Comparison of ENCODE assay signal across 8 cellular contexts in the genomic region with DNA sequence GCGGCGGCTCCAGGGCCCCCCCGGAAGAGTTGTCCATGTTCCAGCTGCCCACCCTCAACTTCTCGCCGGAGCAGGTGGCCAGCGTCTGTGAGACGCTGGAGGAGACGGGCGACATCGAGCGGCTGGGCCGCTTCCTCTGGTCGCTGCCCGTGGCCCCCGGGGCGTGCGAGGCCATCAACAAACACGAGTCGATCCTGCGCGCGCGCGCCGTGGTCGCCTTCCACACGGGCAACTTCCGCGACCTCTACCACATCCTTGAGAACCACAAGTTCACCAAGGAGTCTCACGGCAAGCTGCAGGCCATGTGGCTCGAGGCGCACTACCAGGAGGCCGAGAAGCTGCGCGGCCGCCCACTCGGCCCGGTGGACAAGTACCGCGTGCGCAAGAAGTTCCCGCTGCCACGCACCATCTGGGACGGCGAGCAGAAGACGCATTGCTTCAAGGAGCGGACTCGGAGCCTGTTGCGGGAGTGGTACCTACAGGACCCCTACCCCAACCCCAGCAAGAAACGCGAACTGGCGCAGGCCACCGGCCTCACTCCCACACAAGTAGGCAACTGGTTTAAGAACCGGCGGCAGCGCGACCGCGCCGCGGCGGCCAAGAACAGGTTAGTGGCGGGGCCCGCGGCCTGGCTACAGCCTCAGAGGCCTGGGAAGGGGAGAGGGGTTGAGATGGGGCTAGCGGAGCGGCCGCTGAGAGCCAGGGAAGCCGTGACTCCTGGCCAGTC. TPM values are rescaled to one million over a fixed set of nuclear protein-coding genes. Genes with fewer than 3 reads are reported as not detected.
DNase-seq lines count a peak whose midpoint lies in the region; ATAC-seq, FAIRE-seq and TF ChIP-seq lines count a peak whose summit lies in the region.

No MANE protein-coding gene starts in this region.

- TF ChIP-seq RAD21 in H1 (IDR thresholded peaks at IDR 0.05 in 1 of 2, conservative IDR thresholded peaks at IDR 0.05 in 1 of 2; ENCODE audit: low read depth in 2 of 2, low read length in 2 of 2): no peak

- no peaks in the 10 kb centered on the region for H3K9me2 ChIP-seq in PC-3 (replicated peaks; ENCODE audit: low read length)

- H3K9me3 ChIP-seq in PC-3 (ENCODE audit: low read length) (no peaks in the 10 kb centered on the region), H1 (ENCODE audit: insufficient read depth in 2 of 2, low read depth in 1 of 2, low read length in 1 of 2) (no peaks in the 10 kb centered on the region)

- H2BK120ac ChIP-seq in H1 (replicated peaks; ENCODE audit: low read depth, low read length): no peak overlapping the region

- H2BK20ac ChIP-seq in H1 (ENCODE audit: low read length): peak overlapping the region; percentile 66; the same call in 1 of the 2 replicates

- TF ChIP-seq CTCF in PC-3 (conservative IDR thresholded peaks at IDR 0.05; ENCODE audit: low read depth, low read length) (no peak), H1 (IDR thresholded peaks at IDR 0.05; ENCODE audit: control extremely low read depth in 1 of 3, insufficient read depth in 1 of 3, low read depth in 1 of 3, low read length in 3 of 3) (no peak), retinal pigment epithelial cell (conservative IDR thresholded peaks at IDR 0.05; ENCODE audit: low read depth, low read length) (no peak)

- H3K14ac ChIP-seq in H1 (ENCODE audit: insufficient read length): no peak overlapping the region

- peak overlapping the region; percentile 87 for H3K18ac ChIP-seq in H1 (ENCODE audit: extremely low read depth, low read length)

- H4K20me1 ChIP-seq in PC-3 (ENCODE audit: low read length) (no peaks in the 10 kb centered on the region), H1 (replicated peaks in 1 of 2; ENCODE audit: control insufficient read depth in 1 of 2, insufficient read depth in 2 of 2, low read length in 2 of 2) (peaks cover 2 to 6% of the 10 kb centered on the region in 2 experiments)

- H3K36me3 ChIP-seq in PC-3 (ENCODE audit: low read depth, low read length) (no peaks in the 10 kb centered on the region), H1 (ENCODE audit: control insufficient read depth in 2 of 4, insufficient read depth in 4 of 4, low read length in 3 of 4) (peaks cover 0 to 6% (median 0%) of the 10 kb centered on the region in 4 experiments; a peak in 2 of 8 replicates)

- no peak overlapping the region for H3K27ac ChIP-seq in PC-3 (ENCODE audit: low read length)
- H3K27ac ChIP-seq in H1 (ENCODE audit: low read depth, low read length): no peak overlapping the region

- no peaks in the 10 kb centered on the region for H3K79me2 ChIP-seq in PC-3 (ENCODE audit: low read length)
- no peaks in the 10 kb centered on the region for H3K79me2 ChIP-seq in H1 (ENCODE audit: control insufficient read depth in 1 of 2, insufficient read depth in 2 of 2, low read length in 2 of 2)

- H3K56ac ChIP-seq in H1 (replicated peaks; ENCODE audit: insufficient read length, low read depth, low read length): no peak overlapping the region

- no peak for TF ChIP-seq EP300 in H1 (IDR thresholded peaks at IDR 0.05; ENCODE audit: borderline replicate concordance in 1 of 2, low read depth in 2 of 2, low read length in 2 of 2)

- FAIRE-seq in GM12891 (lab: Jason Lieb, UNC) (peak; percentile 50), H1 (lab: Jason Lieb, UNC) (no peak)

- peak overlapping the region; percentile 9 for H4K5ac ChIP-seq in H1 (ENCODE audit: insufficient read length, low read depth, low read length)

- peak overlapping the region; percentile 58 for H4K8ac ChIP-seq in H1 (ENCODE audit: extremely low read depth, insufficient read depth, low read length)

- POLR2A ChIA-PET in PC-3 (lab: Charles Lee; ENCODE audit: unreplicated experiment) (no interaction called here), H1 (lab: Charles Lee; ENCODE audit: partially characterized antibody) (interaction anchor here (0.7 to 2.6 kb wide), 2 partner anchors 9 to 13 kb away, joined by 3 to 9 read pairs; no protein-coding TSS in a partner anchor)

- no peak overlapping the region for H3K23ac ChIP-seq in H1 (ENCODE audit: insufficient read length)

- CTCF ChIA-PET in PC-3 (lab: Charles Lee) (no interaction called here), H1 (lab: Charles Lee; ENCODE audit: partially characterized antibody) (interaction anchor here (1.9 kb wide), 1 partner anchor 12 kb away, joined by 4 read pairs; no protein-coding TSS in a partner anchor)

- WGBS in H1 (ENCODE audit: extremely low coverage in 1 of 2, insufficient coverage in 1 of 2, insufficient read length in 1 of 2, insufficient replicate concordance in 2 of 2, low coverage in 1 of 2, low lambda C conversion rate in 2 of 2, missing lambda C conversion rate in 1 of 2), 2 experiments: 3% methylated on average over 63 of the region's 69 CpGs; no CpG with 5 or more reads in 1 of the 2 experiments

- intact Hi-C loops in PC-3 (cut with micrococcal nuclease): no loop called here

- peak overlapping the region; percentile 94 for H2BK12ac ChIP-seq in H1 (ENCODE audit: low read depth, low read length)

- H2BK15ac ChIP-seq in H1 (ENCODE audit: low read length): peak overlapping the region; percentile 97

- H3F3A ChIP-seq in PC-3 (ENCODE audit: low read length, unreplicated experiment): no peaks in the 10 kb centered on the region

- H2BK5ac ChIP-seq in H1 (ENCODE audit: low read depth, low read length): peak overlapping the region; percentile 78; the same call in 1 of the 2 replicates

- peak overlapping the region; percentile 40 for H3K4ac ChIP-seq in H1 (replicated peaks; ENCODE audit: insufficient read length, low read depth, low read length)

- H2AFZ ChIP-seq in PC-3 (ENCODE audit: low read length) (no peak overlapping the region), H1 (ENCODE audit: low read length) (no peak overlapping the region)

- no peaks in the 10 kb centered on the region for H3K27me3 ChIP-seq in PC-3 (ENCODE audit: low read length)
- peaks cover 65 to 99% (median 90%) of the 10 kb centered on the region in 4 experiments for H3K27me3 ChIP-seq in H1 (replicated peaks in 1 of 4; ENCODE audit: control insufficient read depth in 3 of 4, extremely low read depth in 1 of 4, insufficient read depth in 3 of 4, low read length in 3 of 4)

- H3K4me1 ChIP-seq in PC-3 (ENCODE audit: insufficient read depth, low read length): peaks cover 3% of the 10 kb centered on the region
- peaks cover 6 to 69% (median 48%) of the 10 kb centered on the region in 4 experiments for H3K4me1 ChIP-seq in H1 (replicated peaks in 1 of 4; ENCODE audit: control insufficient read depth in 3 of 4, insufficient read depth in 4 of 4, low read length in 3 of 4)

- no TSS peak for BruUV-seq in PC-3 (replicated peaks; lab: Mats Ljungman, UMichigan)

- peak overlapping the region; percentile 91; the same call in 1 of the 2 replicates for H3K4me2 ChIP-seq in PC-3 (ENCODE audit: low read length)
- peak overlapping the region; percentile 78 to 89 for H3K4me2 ChIP-seq in H1 (ENCODE audit: insufficient read depth in 1 of 2, low read depth in 2 of 2, low read length in 2 of 2)

- TF ChIP-seq POLR2A in GM12891 (IDR thresholded peaks at IDR 0.05; ENCODE audit: low read depth, low read length) (no peak), H1 (IDR thresholded peaks at IDR 0.05; ENCODE audit: control extremely low read depth in 1 of 2, low read depth in 2 of 2, low read length in 2 of 2) (no peak)

- H2AK5ac ChIP-seq in H1 (ENCODE audit: low read depth, low read length): peak overlapping the region; percentile 66; the same call in 1 of the 2 replicates

- H3K9ac ChIP-seq in PC-3 (ENCODE audit: low read length): no peak overlapping the region
- peak overlapping the region in 1 of 4 experiments; percentile 2; a peak in 3 of 7 replicates for H3K9ac ChIP-seq in H1 (replicated peaks in 1 of 4; ENCODE audit: extremely low read depth in 1 of 4, low read depth in 3 of 4, low read length in 3 of 4)

- no peaks in the 10 kb centered on the region for H3K79me1 ChIP-seq in H1 (ENCODE audit: low read depth, low read length)

- ATAC-seq in PC-3 (no peak), HG02588 (IDR thresholded peaks at IDR 0.05; ENCODE audit: unreplicated experiment) (no peak), GM21447 (IDR thresholded peaks at IDR 0.05; ENCODE audit: unreplicated experiment) (no peak), GM19463 (IDR thresholded peaks at IDR 0.05; ENCODE audit: unreplicated experiment) (no peak)

- H3K4me3 ChIP-seq in PC-3 (ENCODE audit: low read length): peak overlapping the region; percentile 89; the same call in 1 of the 2 replicates
- peak overlapping the region; percentile 39 to 58 (median 48); a peak in 6 of 8 replicates for H3K4me3 ChIP-seq in H1 (ENCODE audit: extremely low read depth in 1 of 4, insufficient read depth in 2 of 4, low read depth in 3 of 4, low read length in 4 of 4)
- peak overlapping the region; percentile 100 for H3K4me3 ChIP-seq in retinal pigment epithelial cell (ENCODE audit: low read length)

- peaks cover 12% of the 10 kb centered on the region for H3K23me2 ChIP-seq in H1 (ENCODE audit: low read depth, low read length)

- peak overlapping the region; percentile 19 for H4K91ac ChIP-seq in H1 (replicated peaks; ENCODE audit: insufficient read length, low read length)

- DNase-seq in GM12891 (ENCODE audit: insufficient read length, low spot score): no peak
- no peak for DNase-seq in PC-3
- DNase-seq in H1 (ENCODE audit: low read depth in 1 of 2, low spot score in 2 of 2): peak in 1 of 2 experiments; percentile 78
- no peak for DNase-seq in retinal pigment epithelial cell (ENCODE audit: low read depth)
- DNase-seq in NOMO-1 treated with DMSO at 0.1 percent for 48 hours (lab: John Stamatoyannopoulos, UW; ENCODE audit: unreplicated experiment): no peak

TF ChIP-seq in GM12891, 5 proteins besides CTCF, POLR2A, EP300 and RAD21 (continues in another document):
- TF ChIP-seq SPI1 (IDR thresholded peaks at IDR 0.05; ENCODE audit: low read depth, low read length) (no peak), TAF1 (IDR thresholded peaks at IDR 0.05; ENCODE audit: low read depth, low read length) (no peak), POLR2AphosphoS5 (IDR thresholded peaks at IDR 0.05; ENCODE audit: low read depth, low read length) (no peak)

RNA-seq across cellular contexts. Expression of a gene that starts 1.0 kb away (rescaled TPM):
- polyA plus RNA-seq in GM12891 (2012; ENCODE audit: low read depth, missing spikeins): 0.17 TPM
- total RNA-seq in PC-3 (2014; rRNA removed): 0.07 TPM in 1 of 2 replicates, not detected in the other
- 0.19 and 0.21 TPM in 2 replicates for total RNA-seq in H1 (2021; fragmentation: NEBNext Ultra II Directional; extraction: Animal tissue kit (Norgen Biotek cat#: 25700))
- 0.02 and 0.52 TPM in 2 replicates for polyA plus RNA-seq in H1 (2011; rRNA removed)
- polyA plus RNA-seq in H1 (2011; cell fraction: cytosol; rRNA removed): 0.31 TPM
- 0.41 TPM for polyA plus RNA-seq in H1 (2011; cell fraction: nucleus; rRNA removed)
- 0.10 to 0.13 TPM (median 0.13 TPM) in 3 of 4 replicates, not detected in the other for polyA plus RNA-seq in H1 (2012, experiment 1 of 2)
- 0.09 TPM for polyA plus RNA-seq in H1 (2012, experiment 2 of 2)
- 0.10 TPM for polyA plus RNA-seq in H1 (2013, experiment 1 of 2)
- polyA plus RNA-seq in H1 (2013, experiment 2 of 2): 0.07 TPM
- polyA minus RNA-seq in H1 (2011; rRNA and poly(A)+ RNA removed): 0.09 TPM in 1 of 2 replicates, not detected in the other
- polyA minus RNA-seq in H1 (2011; cell fraction: cytosol; rRNA and poly(A)+ RNA removed): not detected
- polyA minus RNA-seq in H1 (2011; cell fraction: nucleus; rRNA and poly(A)+ RNA removed): 0.50 TPM

Comparison
In these comparisons a context has a peak if more than half of its experiments do, and no peak if none do; other contexts are left out.
1. H3K4me3 ChIP-seq: peak in every context shown above with its lines; median percentile 100 in retinal pigment epithelial cell; 89 in PC-3; 48 in H1.